In the genomic region with DNA sequence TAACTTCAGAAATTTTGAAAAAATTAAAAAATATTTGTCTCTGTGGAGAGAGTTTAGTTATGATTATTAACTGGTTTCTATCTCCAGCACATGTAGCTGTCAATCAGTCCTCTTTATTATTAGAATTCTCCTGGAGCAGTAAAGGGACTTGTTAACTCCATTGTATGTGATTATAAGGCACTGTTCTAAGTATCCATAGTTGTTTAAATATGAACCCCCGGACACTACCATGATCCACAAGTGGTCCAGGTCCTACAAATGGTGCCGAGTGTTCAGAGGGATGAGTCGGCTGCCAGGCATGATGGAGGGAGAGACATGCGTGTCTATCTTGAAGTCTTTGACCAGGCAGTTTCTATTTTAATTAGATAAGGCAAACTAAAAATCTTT, we compare ENCODE assay signal across 1 cellular context.
TF ChIP-seq lines count a peak whose summit lies in the region.

No MANE protein-coding gene starts in this region.

TF ChIP-seq in A549, 52 proteins besides CTCF, POLR2A, EP300 and RAD21 (continued from another document):
- TF ChIP-seq, protein P1, sequence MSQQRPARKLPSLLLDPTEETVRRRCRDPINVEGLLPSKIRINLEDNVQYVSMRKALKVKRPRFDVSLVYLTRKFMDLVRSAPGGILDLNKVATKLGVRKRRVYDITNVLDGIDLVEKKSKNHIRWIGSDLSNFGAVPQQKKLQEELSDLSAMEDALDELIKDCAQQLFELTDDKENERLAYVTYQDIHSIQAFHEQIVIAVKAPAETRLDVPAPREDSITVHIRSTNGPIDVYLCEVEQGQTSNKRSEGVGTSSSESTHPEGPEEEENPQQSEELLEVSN (IDR thresholded peaks at IDR 0.05; ENCODE audit: borderline replicate concordance, low read depth), result no peak
- TF ChIP-seq, protein P2, sequence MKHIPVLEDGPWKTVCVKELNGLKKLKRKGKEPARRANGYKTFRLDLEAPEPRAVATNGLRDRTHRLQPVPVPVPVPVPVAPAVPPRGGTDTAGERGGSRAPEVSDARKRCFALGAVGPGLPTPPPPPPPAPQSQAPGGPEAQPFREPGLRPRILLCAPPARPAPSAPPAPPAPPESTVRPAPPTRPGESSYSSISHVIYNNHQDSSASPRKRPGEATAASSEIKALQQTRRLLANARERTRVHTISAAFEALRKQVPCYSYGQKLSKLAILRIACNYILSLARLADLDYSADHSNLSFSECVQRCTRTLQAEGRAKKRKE (CRISPR knock-in tag; IDR thresholded peaks at IDR 0.05; ENCODE audit: low read depth), result no peak
- TF ChIP-seq CBX2 (IDR thresholded peaks at IDR 0.05; ENCODE audit: borderline replicate concordance, low read depth), result no peak
- TF ChIP-seq FOSL2 (IDR thresholded peaks at IDR 0.05), result no peak
- no peak for TF ChIP-seq FOSL2 (CRISPR knock-in tag; IDR thresholded peaks at IDR 0.05)
- no peak for TF ChIP-seq JUNB (IDR thresholded peaks at IDR 0.05)
TF ChIP-seq in A549: peak in this region for 0.
